Comparison of ENCODE assay signal across 8 cellular contexts in the genomic region with DNA sequence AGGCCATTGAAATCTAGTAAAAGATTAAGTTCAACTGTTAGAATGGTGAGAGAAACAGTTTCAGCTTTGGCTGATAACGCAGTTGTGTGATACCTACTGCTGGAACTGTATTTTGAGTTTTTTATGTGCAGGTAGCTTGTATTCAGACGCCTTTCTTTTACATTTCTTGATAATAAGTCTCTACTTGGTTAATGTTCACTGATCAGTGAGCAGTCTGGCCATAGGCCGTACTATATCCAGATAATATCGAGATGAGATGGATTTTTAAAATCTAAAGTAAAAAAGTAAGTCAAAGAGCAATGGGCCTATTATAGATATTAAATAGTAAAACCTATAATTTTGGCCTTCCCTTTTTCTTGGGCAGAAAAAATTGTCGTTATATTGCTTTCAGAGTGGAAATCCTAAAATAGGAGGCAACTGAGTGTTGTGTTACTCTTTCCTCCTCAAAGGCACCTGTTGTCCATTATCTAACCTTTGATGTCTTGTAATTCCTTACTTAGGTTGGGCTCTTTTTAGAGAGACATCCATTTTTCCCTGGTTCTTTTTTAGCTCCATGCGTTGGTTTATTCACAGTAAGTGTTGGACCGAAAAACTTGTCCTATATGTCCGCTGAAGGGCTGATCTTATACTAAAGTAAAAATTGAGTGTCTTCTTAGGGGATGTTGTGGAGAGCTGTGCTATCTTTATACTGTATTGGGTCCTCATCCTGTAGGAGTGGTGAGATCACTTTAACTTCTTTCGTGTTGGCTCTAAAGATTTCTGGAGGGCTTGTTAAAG. TPM values are rescaled to one million over a fixed set of nuclear protein-coding genes. Genes with fewer than 3 reads are reported as not detected.
DNase-seq lines count a peak whose midpoint lies in the region; ATAC-seq and TF ChIP-seq lines count a peak whose summit lies in the region.

No MANE protein-coding gene starts in this region.

- H3K27me3 ChIP-seq in DOHH2 (ENCODE audit: control insufficient read depth, low read length) (peaks cover 6% of the 10 kb centered on the region), Panc1 (ENCODE audit: control insufficient read depth, insufficient read depth, low read length) (no peaks in the 10 kb centered on the region), gastrocnemius medialis (no peaks in the 10 kb centered on the region)

- intact Hi-C loops in Panc1 (cut with micrococcal nuclease; ENCODE audit: unreplicated experiment) (no loop called here), gastrocnemius medialis (cut with DNase I; ENCODE audit: low total_unique reads) (no loop called here)

- H3K9me3 ChIP-seq in DOHH2 (ENCODE audit: control insufficient read depth, insufficient read depth, low read length): peaks cover 6% of the 10 kb centered on the region; the same call in 1 of the 2 replicates
- H3K9me3 ChIP-seq in Panc1 (ENCODE audit: control insufficient read depth, insufficient read depth, low read depth, low read length): no peaks in the 10 kb centered on the region
- no peaks in the 10 kb centered on the region for H3K9me3 ChIP-seq in gastrocnemius medialis

- ATAC-seq in Panc1 (no peak), gastrocnemius medialis (no peak), HG03025 (IDR thresholded peaks at IDR 0.05; ENCODE audit: low FRiP score, unreplicated experiment) (no peak)

- CTCF ChIA-PET in Panc1 (lab: Charles Lee): interaction anchor here (0.7 kb wide), 1 partner anchor 492 kb away, joined by 3 read pairs; no protein-coding TSS in a partner anchor

- no TSS peak for BruUV-seq in Panc1 (replicated peaks; lab: Mats Ljungman, UMichigan)

- H3K4me3 ChIP-seq in DOHH2 (ENCODE audit: low read length) (peak overlapping the region; percentile 82), Panc1 (ENCODE audit: low read depth in 2 of 2, low read length in 2 of 2) (peak overlapping the region; percentile 80 to 90), fibroblast of villous mesenchyme (ENCODE audit: low read depth, low read length) (peak overlapping the region; percentile 94), gastrocnemius medialis (peak overlapping the region in 3 of 4 donors; percentile 73 to 90 (median 86))

- H3K27ac ChIP-seq in DOHH2 (ENCODE audit: low read depth, low read length) (no peak overlapping the region), Panc1 (ENCODE audit: low read length) (peak overlapping the region; percentile 94), gastrocnemius medialis (no peak overlapping the region)

- POLR2A ChIA-PET in Panc1 (lab: Charles Lee): interaction anchor here (0.6 kb wide), 2 partner anchors 19 to 48 kb away, joined by 6 to 7 read pairs; no protein-coding TSS in a partner anchor

- peak overlapping the region; percentile 87 for H3K4me2 ChIP-seq in DOHH2 (ENCODE audit: low read length)

- in situ Hi-C loops in Panc1 (cut with HindIII; ENCODE audit: low pct_unique_long_range_greater_than_20kb, low sequenced_read_pairs) (no loop called here), gastrocnemius medialis (cut with MboI; ENCODE audit: low sequenced_read_pairs in 4 of 4) (no loop called here)

- no peak for TF ChIP-seq CTCF in DOHH2 (IDR thresholded peaks at IDR 0.05; ENCODE audit: low read depth, low read length, poor library complexity, severe bottlenecking)
- no peak for TF ChIP-seq CTCF in Panc1 (IDR thresholded peaks at IDR 0.05)
- TF ChIP-seq CTCF in fibroblast of villous mesenchyme (IDR thresholded peaks at IDR 0.05; ENCODE audit: insufficient read depth, low read depth, low read length): no peak
- no peak for TF ChIP-seq CTCF in gastrocnemius medialis (IDR thresholded peaks at IDR 0.05 in 4 of 5, conservative IDR thresholded peaks at IDR 0.05 in 1 of 5)

- H4K20me1 ChIP-seq in DOHH2 (ENCODE audit: control insufficient read depth, insufficient read depth, low read depth, low read length): 0 out of 2 replicates have a peak, but pooled peaks cover 3% of the 10 kb centered on the region

- H3K79me2 ChIP-seq in DOHH2 (ENCODE audit: control insufficient read depth, low read length): peaks cover 51% of the 10 kb centered on the region

- H3K36me3 ChIP-seq in DOHH2 (ENCODE audit: control insufficient read depth, low read length) (no peaks in the 10 kb centered on the region), Panc1 (ENCODE audit: control insufficient read depth, insufficient read depth, low read length) (peaks cover 11% of the 10 kb centered on the region), gastrocnemius medialis (no peaks in the 10 kb centered on the region)

- TF ChIP-seq POLR2A in gastrocnemius medialis (IDR thresholded peaks at IDR 0.05): no peak

- peaks cover 30% of the 10 kb centered on the region for H3K4me1 ChIP-seq in DOHH2 (ENCODE audit: control insufficient read depth, low read length)
- peaks cover 41% of the 10 kb centered on the region for H3K4me1 ChIP-seq in Panc1 (ENCODE audit: control insufficient read depth, insufficient read depth, low read length)
- H3K4me1 ChIP-seq in gastrocnemius medialis: peaks cover 12 to 20% of the 10 kb centered on the region in 2 donors

- peaks cover 2% of the 10 kb centered on the region; the same call in 1 of the 2 replicates for H3F3A ChIP-seq in DOHH2 (ENCODE audit: control insufficient read depth, insufficient read depth)

- DNase-seq in Panc1 (ENCODE audit: low read depth, low spot score): no peak
- no peak for DNase-seq in fibroblast of villous mesenchyme (ENCODE audit: low read depth)
- DNase-seq in gastrocnemius medialis: no peak
- DNase-seq in DMS79 treated with DMSO at 0.1 percent for 48 hours (lab: John Stamatoyannopoulos, UW): no peak
- no peak for DNase-seq in NCI-H187 treated with DMSO at 0.1 percent for 48 hours (lab: John Stamatoyannopoulos, UW)
- no peak for DNase-seq in stimulated activated CD4-positive, alpha-beta T cell treated with anti-CD3 and anti-CD28 coated beads, Interleukin-4, amount 100 ng/mL, for 24 hours

- H3K9me2 ChIP-seq in DOHH2 (replicated peaks; ENCODE audit: control insufficient read depth, low read length): no peaks in the 10 kb centered on the region

RNA-seq across cellular contexts. Expression of a gene that starts 1.7 kb away (rescaled TPM):
- total RNA-seq in Panc1 (2021; ENCODE audit: unreplicated experiment) (107 TPM), fibroblast of villous mesenchyme (65.1 and 88.1 TPM in 2 replicates), gastrocnemius medialis (1 to 10 TPM; 3.0 to 5.0 (median 4.6) TPM)
- polyA plus RNA-seq in Panc1 (2012; ENCODE audit: insufficient read length): 47.3 TPM

Comparison
In these comparisons a context has a peak if more than half of its experiments do, and no peak if none do; other contexts are left out.
1. RNA of a gene that starts 1.7 kb away (total RNA-seq): 107 TPM in Panc1 (single experiment) and 65.1 to 88.1 TPM in fibroblast of villous mesenchyme; 3.0 to 5.0 TPM in gastrocnemius medialis; every median in the first group is over 10 times any median in the second.
2. Peak in every context shown above with its lines, with median percentiles within 50 percentile points of each other: H3K4me3 ChIP-seq.